Comparison of ENCODE assay signal across 25 cellular contexts in genomic region chr2:203855274-203855673, GRCh38. TPM values are rescaled to one million over a fixed set of nuclear protein-coding genes. Genes with fewer than 3 reads are reported as not detected.
"Had no signal": no experiment of that assay in that cellular context is flagged by ENCODE, and none has a peak within 500 bp of the region (broad histone marks: within the 10 kb centered on the region; RNA-seq: fewer than 3 reads in every experiment).

No MANE protein-coding gene starts in this region.

- H3K4me3 Mint-ChIP-seq: central memory CD8-positive, alpha-beta T cell; naive thymus-derived CD8-positive, alpha-beta T cell; stimulated activated naive B cell treated with anti-CD40 and anti-IgM and Interleukin-4, amounts not matched to agents 10 μg/mL and 1 μg/mL and 100 μg/mL, for 72 hours; T-helper 2 cell treated with Interferon-gamma antibody and Interleukin-4, amounts not matched to agents 5 μg/mL and 100 μg/mL, for 36 hours had no signal

- H3K27me3 Mint-ChIP-seq: central memory CD8-positive, alpha-beta T cell had no signal

- H3K27ac Mint-ChIP-seq: naive thymus-derived CD8-positive, alpha-beta T cell; progenitor cell of endocrine pancreas; stimulated activated naive B cell treated with anti-CD40 and anti-IgM and Interleukin-4, amounts not matched to agents 10 μg/mL and 1 μg/mL and 100 μg/mL, for 72 hours; T-helper 2 cell treated with Interferon-gamma antibody and Interleukin-4, amounts not matched to agents 5 μg/mL and 100 μg/mL, for 36 hours had no signal

- H3K27me3 ChIP-seq: brain microvascular endothelial cell, gastrocnemius medialis, transverse colon, uterus had no signal

- DNase-seq: activated CD4-positive, alpha-beta T cell treated with anti-CD3 and anti-CD28 coated beads, Interleukin-2, amount 50 U/mL, for 1 hour; activated CD8-positive, alpha-beta memory T cell treated with anti-CD3 and anti-CD28 coated beads for 24 hours; activated CD8-positive, alpha-beta memory T cell treated with anti-CD3 and anti-CD28 coated beads, Interleukin-2, amount 50 U/mL, for 4 hours; activated naive CD4-positive, alpha-beta T cell; aorta; brain microvascular endothelial cell; effector memory CD4-positive, alpha-beta T cell; gastrocnemius medialis; hippocampal formation; kidney glomerular epithelial cell; left ventricle myocardium inferior; naive thymus-derived CD8-positive, alpha-beta T cell; retina; stimulated activated CD4-positive, alpha-beta T cell treated with anti-CD3 and anti-CD28 coated beads, Interleukin-2, amount 100 ng/mL, for 48 hours; stimulated activated CD8-positive, alpha-beta memory T cell treated with anti-CD3 and anti-CD28 coated beads, Interleukin-4, amount 100 ng/mL, for 48 hours; stimulated activated naive B cell treated with anti-CD40 and anti-IgM and Interleukin-4, amounts not matched to agents 10 μg/mL and 1 μg/mL and 100 μg/mL, for 72 hours; transverse colon; uterus had no signal

- H3K27ac ChIP-seq: brain microvascular endothelial cell, gastrocnemius medialis, left ventricle myocardium inferior, transverse colon, uterus, VCaP had no signal

- H3K9me3 ChIP-seq: gastrocnemius medialis, left ventricle myocardium inferior, transverse colon, uterus had no signal

- H3K36me3 ChIP-seq: brain microvascular endothelial cell, gastrocnemius medialis, left ventricle myocardium inferior, transverse colon, uterus had no signal

- H3K4me1 ChIP-seq: gastrocnemius medialis, left ventricle myocardium inferior, transverse colon, uterus had no signal

- H3K9me3 Mint-ChIP-seq: central memory CD8-positive, alpha-beta T cell; naive thymus-derived CD8-positive, alpha-beta T cell had no signal

- H3K4me3 ChIP-seq: gastrocnemius medialis, left ventricle myocardium inferior, transverse colon, uterus had no signal

- H3K36me3 Mint-ChIP-seq: naive thymus-derived CD8-positive, alpha-beta T cell; stimulated activated naive B cell treated with anti-CD40 and anti-IgM and Interleukin-4, amounts not matched to agents 10 μg/mL and 1 μg/mL and 100 μg/mL, for 72 hours had no signal

RNA-seq across cellular contexts. Expression of gene CTLA4, which starts 12.3 kb away (rescaled TPM):
- total RNA-seq: endothelial cell of umbilical vein, gastrocnemius medialis, osteocyte, progenitor cell of endocrine pancreas, temporal lobe had no signal
- polyA plus RNA-seq: aorta, endothelial cell of umbilical vein had no signal
